14 cellular contexts compared by ENCODE assay signal in the genomic region with DNA sequence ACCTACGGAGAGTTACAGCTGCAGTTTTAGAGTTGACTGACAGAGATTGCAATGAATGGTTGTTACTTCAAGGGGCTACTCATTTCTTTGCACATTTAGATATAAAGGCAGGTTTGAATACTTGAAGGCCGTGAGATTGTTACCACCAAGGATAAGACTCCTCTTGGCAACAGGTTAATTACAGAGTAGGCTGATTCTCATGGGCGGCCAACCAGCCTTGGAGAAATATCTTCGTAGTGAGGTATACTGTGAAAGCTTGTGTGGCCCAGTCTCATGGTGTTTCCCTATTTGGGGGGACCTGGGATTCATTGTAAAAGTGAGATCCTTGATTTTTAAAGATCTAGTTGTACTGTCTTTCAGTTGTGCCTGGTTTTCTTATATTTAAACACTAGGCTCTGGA.
DNase-seq lines count a peak whose midpoint lies in the region; ATAC-seq and TF ChIP-seq lines count a peak whose summit lies in the region.
"Had no signal": no experiment of that assay in that cellular context is flagged by ENCODE, and none has a peak within 500 bp of the region (broad histone marks: within the 10 kb centered on the region; RNA-seq: fewer than 3 reads in every experiment).

No MANE protein-coding gene starts in this region.

- no peak overlapping the region for H3K27ac Mint-ChIP-seq in nephron progenitor cell
- H3K27ac Mint-ChIP-seq: CD8-positive, alpha-beta memory T cell had no signal

- H3K4me3 Mint-ChIP-seq in nephron progenitor cell: no peak overlapping the region
- H3K4me3 Mint-ChIP-seq: CD8-positive, alpha-beta memory T cell had no signal

- no peak for TF ChIP-seq RAD21 in Ishikawa (IDR thresholded peaks at IDR 0.05; ENCODE audit: low read depth)

- DNase-seq in iPS-NIHi11 (ENCODE audit: low spot score): peak; percentile 8
- peak; percentile 4 for DNase-seq in nephron progenitor cell
- no peak for DNase-seq in activated CD8-positive, alpha-beta memory T cell treated with anti-CD3 and anti-CD28 coated beads for 24 hours
- DNase-seq in NCI-H1105 treated with DMSO at 0.1 percent for 48 hours (lab: John Stamatoyannopoulos, UW): no peak
- DNase-seq: AML-193; Caco-2; CD8-positive, alpha-beta memory T cell; DMS53; GF-D8; IMR-90 had no signal

- no peaks in the 10 kb centered on the region for H3K27me3 Mint-ChIP-seq in nephron progenitor cell (ENCODE audit: low read depth, poor library complexity)
- H3K27me3 Mint-ChIP-seq: CD8-positive, alpha-beta memory T cell had no signal

- no peaks in the 10 kb centered on the region for H3K9me3 Mint-ChIP-seq in nephron progenitor cell

- no peaks in the 10 kb centered on the region for H3K4me1 Mint-ChIP-seq in nephron progenitor cell
- H3K4me1 Mint-ChIP-seq: CD8-positive, alpha-beta memory T cell had no signal

- no peak for ATAC-seq in GM19035 (IDR thresholded peaks at IDR 0.05; ENCODE audit: unreplicated experiment)
- ATAC-seq: A549, HCT116 had no signal

- no peaks in the 10 kb centered on the region for H3K36me3 Mint-ChIP-seq in nephron progenitor cell (ENCODE audit: low read depth)
- H3K36me3 Mint-ChIP-seq: CD8-positive, alpha-beta memory T cell had no signal

- no peak for TF ChIP-seq CTCF in nephron progenitor cell (IDR thresholded peaks at IDR 0.05)

- TF ChIP-seq EP300 in Ishikawa (IDR thresholded peaks at IDR 0.05; ENCODE audit: borderline replicate concordance): 0 out of 2 replicates have a peak, but pooled peaks have one; percentile 29

TF ChIP-seq in Ishikawa, 13 proteins besides CTCF, POLR2A, EP300 and RAD21:
- no peak for TF ChIP-seq ZBTB7A (IDR thresholded peaks at IDR 0.05; ENCODE audit: low read depth)
- no peak for TF ChIP-seq CREB1 (IDR thresholded peaks at IDR 0.05; ENCODE audit: low read depth)
- no peak for TF ChIP-seq EGR1 (IDR thresholded peaks at IDR 0.05)
- no peak for TF ChIP-seq FOXM1 (IDR thresholded peaks at IDR 0.05; ENCODE audit: borderline replicate concordance, low read depth)
- peak; percentile 21; the same call in 1 of the 2 replicates for TF ChIP-seq NFIC (IDR thresholded peaks at IDR 0.05)
- no peak for TF ChIP-seq MAX (IDR thresholded peaks at IDR 0.05)
- TF ChIP-seq USF1 (IDR thresholded peaks at IDR 0.05): no peak
- no peak for TF ChIP-seq YY1 (IDR thresholded peaks at IDR 0.05; ENCODE audit: low read depth)
- 0 out of 2 replicates have a peak, but pooled peaks have one; percentile 20 for TF ChIP-seq TCF12 (IDR thresholded peaks at IDR 0.05; ENCODE audit: low read depth)
- no peak for TF ChIP-seq TAF1 (IDR thresholded peaks at IDR 0.05; ENCODE audit: low read depth)
- TF ChIP-seq, protein P1, sequence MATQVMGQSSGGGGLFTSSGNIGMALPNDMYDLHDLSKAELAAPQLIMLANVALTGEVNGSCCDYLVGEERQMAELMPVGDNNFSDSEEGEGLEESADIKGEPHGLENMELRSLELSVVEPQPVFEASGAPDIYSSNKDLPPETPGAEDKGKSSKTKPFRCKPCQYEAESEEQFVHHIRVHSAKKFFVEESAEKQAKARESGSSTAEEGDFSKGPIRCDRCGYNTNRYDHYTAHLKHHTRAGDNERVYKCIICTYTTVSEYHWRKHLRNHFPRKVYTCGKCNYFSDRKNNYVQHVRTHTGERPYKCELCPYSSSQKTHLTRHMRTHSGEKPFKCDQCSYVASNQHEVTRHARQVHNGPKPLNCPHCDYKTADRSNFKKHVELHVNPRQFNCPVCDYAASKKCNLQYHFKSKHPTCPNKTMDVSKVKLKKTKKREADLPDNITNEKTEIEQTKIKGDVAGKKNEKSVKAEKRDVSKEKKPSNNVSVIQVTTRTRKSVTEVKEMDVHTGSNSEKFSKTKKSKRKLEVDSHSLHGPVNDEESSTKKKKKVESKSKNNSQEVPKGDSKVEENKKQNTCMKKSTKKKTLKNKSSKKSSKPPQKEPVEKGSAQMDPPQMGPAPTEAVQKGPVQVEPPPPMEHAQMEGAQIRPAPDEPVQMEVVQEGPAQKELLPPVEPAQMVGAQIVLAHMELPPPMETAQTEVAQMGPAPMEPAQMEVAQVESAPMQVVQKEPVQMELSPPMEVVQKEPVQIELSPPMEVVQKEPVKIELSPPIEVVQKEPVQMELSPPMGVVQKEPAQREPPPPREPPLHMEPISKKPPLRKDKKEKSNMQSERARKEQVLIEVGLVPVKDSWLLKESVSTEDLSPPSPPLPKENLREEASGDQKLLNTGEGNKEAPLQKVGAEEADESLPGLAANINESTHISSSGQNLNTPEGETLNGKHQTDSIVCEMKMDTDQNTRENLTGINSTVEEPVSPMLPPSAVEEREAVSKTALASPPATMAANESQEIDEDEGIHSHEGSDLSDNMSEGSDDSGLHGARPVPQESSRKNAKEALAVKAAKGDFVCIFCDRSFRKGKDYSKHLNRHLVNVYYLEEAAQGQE (IDR thresholded peaks at IDR 0.05; ENCODE audit: low read depth): no peak
- peak; percentile 37; the same call in 1 of the 2 replicates for TF ChIP-seq TEAD4 (IDR thresholded peaks at IDR 0.05)
- no peak for TF ChIP-seq CEBPB (IDR thresholded peaks at IDR 0.05)
TF ChIP-seq in Ishikawa: peak in this region for 3.

Comparison
In these comparisons a context has a peak if more than half of its experiments do, and no peak if none do; other contexts are left out.
1. DNase-seq: peak in iPS-NIHi11 (single experiment) and nephron progenitor cell (single experiment); none in activated CD8-positive, alpha-beta memory T cell treated with anti-CD3 and anti-CD28 coated beads for 24 hours (single experiment) and NCI-H1105 treated with DMSO at 0.1 percent for 48 hours (single experiment).